In genomic region chr21:32806810-32807386, GRCh38 we compare ENCODE assay signal across 12 cellular contexts. TPM values are rescaled to one million over a fixed set of nuclear protein-coding genes. Genes with fewer than 3 reads are reported as not detected.
A peak's percentile ranks its signal among the peaks of the same experiment; 100 is the strongest.
DNase-seq lines count a peak whose midpoint lies in the region; ATAC-seq lines count a peak whose summit lies in the region.
"Had no signal": no experiment of that assay in that cellular context is flagged by ENCODE, and none has a peak within 500 bp of the region (broad histone marks: within the 10 kb centered on the region; RNA-seq: fewer than 3 reads in every experiment).

No MANE protein-coding gene starts in this region.

- no peaks in the 10 kb centered on the region for H3K27me3 Mint-ChIP-seq in activated CD8-positive, alpha-beta memory T cell treated with anti-CD3 and anti-CD28 coated beads, Interleukin-2, amount 10 ng/mL, durations not matched to agents 7 days and 5 days
- no peaks in the 10 kb centered on the region for H3K27me3 Mint-ChIP-seq in activated T-helper 17 cell treated with anti-CD3 and anti-CD28 coated beads, Interleukin-2, amount 50 U/mL, for 72 hours

- DNase-seq in activated CD8-positive, alpha-beta memory T cell treated with anti-CD3 and anti-CD28 coated beads, Interleukin-2, amount 50 U/mL, for 48 hours = peak; percentile 56
- no peak for DNase-seq in activated CD8-positive, alpha-beta memory T cell treated with anti-CD3 and anti-CD28 coated beads, Interleukin-2, amount 10 ng/mL, durations not matched to agents 7 days and 5 days
- DNase-seq in glomerular visceral epithelial cell (ENCODE audit: extremely low spot score) = peak; percentile 32
- DNase-seq in stimulated activated naive CD8-positive, alpha-beta T cell treated with anti-CD3 and anti-CD28 coated beads, Interleukin-15, Interleukin-2, amounts not matched to agents 100 U/mL and 50 U/mL, for 24 hours = peak; percentile 28
- no peak for DNase-seq in GM19238 (ENCODE audit: insufficient read length, low spot score)
- DNase-seq in posterior cingulate gyrus = no peak
- DNase-seq: activated gamma-delta T cell treated with Interleukin-2 at 50 U/mL for 16 hours, nephron progenitor cell, SJCRH30, upper lobe of left lung had no signal

- CTCF ChIA-PET in activated CD8-positive, alpha-beta memory T cell treated with anti-CD3 and anti-CD28 coated beads, Interleukin-2, amount 10 ng/mL, durations not matched to agents 7 days and 5 days (lab: Charles Lee) = no interaction called here

- no peak overlapping the region for H3K4me3 Mint-ChIP-seq in activated CD8-positive, alpha-beta memory T cell treated with anti-CD3 and anti-CD28 coated beads, Interleukin-2, amount 10 ng/mL, durations not matched to agents 7 days and 5 days
- H3K4me3 Mint-ChIP-seq in activated T-helper 17 cell treated with anti-CD3 and anti-CD28 coated beads, Interleukin-2, amount 50 U/mL, for 72 hours = peak overlapping the region; percentile 32
- H3K4me3 Mint-ChIP-seq: nephron progenitor cell had no signal

- H3K4me1 Mint-ChIP-seq in activated CD8-positive, alpha-beta memory T cell treated with anti-CD3 and anti-CD28 coated beads, Interleukin-2, amount 10 ng/mL, durations not matched to agents 7 days and 5 days = peaks cover 9% of the 10 kb centered on the region
- H3K4me1 Mint-ChIP-seq in activated T-helper 17 cell treated with anti-CD3 and anti-CD28 coated beads, Interleukin-2, amount 50 U/mL, for 72 hours = peaks cover 30% of the 10 kb centered on the region

- no peak for ATAC-seq in activated CD8-positive, alpha-beta memory T cell treated with anti-CD3 and anti-CD28 coated beads, Interleukin-2, amount 10 ng/mL, durations not matched to agents 7 days and 5 days
- ATAC-seq in activated T-helper 17 cell treated with anti-CD3 and anti-CD28 coated beads, Interleukin-2, amount 50 U/mL, for 72 hours (replicated peaks) = peak; percentile 95
- ATAC-seq in stimulated activated naive CD8-positive, alpha-beta T cell treated with anti-CD3 and anti-CD28 coated beads, Interleukin-15, Interleukin-2, amounts not matched to agents 100 U/mL and 50 U/mL, for 24 hours = peak; percentile 86
- no peak for ATAC-seq in HG03460 (IDR thresholded peaks at IDR 0.05; ENCODE audit: unreplicated experiment)

- H3K27ac Mint-ChIP-seq in activated CD8-positive, alpha-beta memory T cell treated with anti-CD3 and anti-CD28 coated beads, Interleukin-2, amount 10 ng/mL, durations not matched to agents 7 days and 5 days = no peak overlapping the region
- peak overlapping the region; percentile 75 for H3K27ac Mint-ChIP-seq in activated T-helper 17 cell treated with anti-CD3 and anti-CD28 coated beads, Interleukin-2, amount 50 U/mL, for 72 hours

- H3K9me3 Mint-ChIP-seq in activated CD8-positive, alpha-beta memory T cell treated with anti-CD3 and anti-CD28 coated beads, Interleukin-2, amount 10 ng/mL, durations not matched to agents 7 days and 5 days (ENCODE audit: low read depth) = no peaks in the 10 kb centered on the region
- no peaks in the 10 kb centered on the region for H3K9me3 Mint-ChIP-seq in activated T-helper 17 cell treated with anti-CD3 and anti-CD28 coated beads, Interleukin-2, amount 50 U/mL, for 72 hours
- H3K9me3 Mint-ChIP-seq: nephron progenitor cell had no signal

- intact Hi-C loops in posterior cingulate gyrus (cut with DNase I) = no loop called here

- peaks cover 3% of the 10 kb centered on the region for H3K36me3 Mint-ChIP-seq in activated CD8-positive, alpha-beta memory T cell treated with anti-CD3 and anti-CD28 coated beads, Interleukin-2, amount 10 ng/mL, durations not matched to agents 7 days and 5 days
- H3K36me3 Mint-ChIP-seq in activated T-helper 17 cell treated with anti-CD3 and anti-CD28 coated beads, Interleukin-2, amount 50 U/mL, for 72 hours (ENCODE audit: low read depth) = no peaks in the 10 kb centered on the region

RNA-seq across cellular contexts. Expression of gene PAXBP1, which starts 35.3 kb away (rescaled TPM):
- total RNA-seq in activated CD8-positive, alpha-beta memory T cell treated with anti-CD3 and anti-CD28 coated beads, Interleukin-2, amount 10 ng/mL, durations not matched to agents 7 days and 5 days = 10 to 100 TPM; 49.6 to 58.3 TPM
- total RNA-seq in activated T-helper 17 cell treated with anti-CD3 and anti-CD28 coated beads, Interleukin-2, amount 50 U/mL, for 72 hours = 100 to 1,000 TPM in 1 of 2 donors, 10 to 100 TPM in 1; 44.4 to 126 TPM

Comparison
In these comparisons a context has a peak if more than half of its experiments do, and no peak if none do; other contexts are left out.
1. DNase-seq: peak in activated CD8-positive, alpha-beta memory T cell treated with anti-CD3 and anti-CD28 coated beads, Interleukin-2, amount 50 U/mL, for 48 hours (single experiment), glomerular visceral epithelial cell (single experiment) and stimulated activated naive CD8-positive, alpha-beta T cell treated with anti-CD3 and anti-CD28 coated beads, Interleukin-15, Interleukin-2, amounts not matched to agents 100 U/mL and 50 U/mL, for 24 hours (single experiment); none in activated CD8-positive, alpha-beta memory T cell treated with anti-CD3 and anti-CD28 coated beads, Interleukin-2, amount 10 ng/mL, durations not matched to agents 7 days and 5 days (single experiment), GM19238 (single experiment) and posterior cingulate gyrus (0 of 10).
2. ATAC-seq: peak in activated T-helper 17 cell treated with anti-CD3 and anti-CD28 coated beads, Interleukin-2, amount 50 U/mL, for 72 hours (single experiment) and stimulated activated naive CD8-positive, alpha-beta T cell treated with anti-CD3 and anti-CD28 coated beads, Interleukin-15, Interleukin-2, amounts not matched to agents 100 U/mL and 50 U/mL, for 24 hours (single experiment); none in activated CD8-positive, alpha-beta memory T cell treated with anti-CD3 and anti-CD28 coated beads, Interleukin-2, amount 10 ng/mL, durations not matched to agents 7 days and 5 days (single experiment) and HG03460 (single experiment).